In the genomic region with DNA sequence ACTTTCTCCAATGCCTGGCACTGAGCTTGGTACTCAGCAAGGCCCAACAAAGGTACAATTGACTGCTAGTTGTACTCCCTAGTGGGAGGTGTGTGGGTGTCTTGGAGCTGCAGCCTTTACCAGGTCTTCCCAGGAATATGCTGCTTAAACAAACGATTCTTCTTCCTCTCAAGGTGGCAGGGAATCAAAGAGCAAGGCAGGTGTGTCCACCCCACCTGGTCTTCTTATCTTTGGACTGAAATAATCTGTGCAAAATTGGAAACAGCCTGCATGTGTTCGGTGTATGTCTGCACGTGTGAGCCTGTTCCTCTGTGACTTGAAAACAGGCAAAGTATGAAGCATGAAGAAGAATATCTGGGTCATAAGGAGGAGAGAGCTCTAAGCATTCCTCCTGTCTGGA, we compare ENCODE assay signal across 22 cellular contexts.
DNase-seq lines count a peak whose midpoint lies in the region; ATAC-seq, FAIRE-seq and TF ChIP-seq lines count a peak whose summit lies in the region.
"Had no signal": no experiment of that assay in that cellular context is flagged by ENCODE, and none has a peak within 500 bp of the region (broad histone marks: within the 10 kb centered on the region; RNA-seq: fewer than 3 reads in every experiment).

No MANE protein-coding gene starts in this region.

- H3K36me3 ChIP-seq in HepG2 (replicated peaks in 1 of 2; ENCODE audit: control insufficient read depth in 1 of 2, insufficient read depth in 2 of 2, low read length in 2 of 2) (no peaks in the 10 kb centered on the region), right lobe of liver (no peaks in the 10 kb centered on the region), mucosa of descending colon (ENCODE audit: low read depth) (no peaks in the 10 kb centered on the region), esophagus muscularis mucosa (no peaks in the 10 kb centered on the region)
- H3K36me3 ChIP-seq: BLaER1 treated with 17β-estradiol and CSF1 and Interleukin-3, amounts not matched to agents 10 nM and 100 nM had no signal

- H3K4me1 ChIP-seq in HepG2 (ENCODE audit: insufficient read depth, low read length): peaks cover 15% of the 10 kb centered on the region
- peaks cover 0 to 11% (median 0%) of the 10 kb centered on the region in 4 donors for H3K4me1 ChIP-seq in right lobe of liver
- no peaks in the 10 kb centered on the region for H3K4me1 ChIP-seq in mucosa of descending colon (ENCODE audit: low read depth)
- H3K4me1 ChIP-seq in esophagus muscularis mucosa: peaks cover 10 to 18% (median 12%) of the 10 kb centered on the region in 4 donors
- H3K4me1 ChIP-seq: Caco-2 had no signal

- H3K9me3 ChIP-seq in HepG2 (ENCODE audit: low read length): peaks cover 12% of the 10 kb centered on the region
- no peaks in the 10 kb centered on the region for H3K9me3 ChIP-seq in right lobe of liver
- peaks cover 2% of the 10 kb centered on the region for H3K9me3 ChIP-seq in mucosa of descending colon
- H3K9me3 ChIP-seq in esophagus muscularis mucosa: peaks cover 0 to 10% (median 4%) of the 10 kb centered on the region in 4 donors
- H3K9me3 ChIP-seq: A549, Caco-2 had no signal

- CTCF ChIA-PET in HepG2 (lab: Yijun Ruan, JAX; ENCODE audit: low intra/inter-chr PET ratio, low total read pairs): no interaction called here

- no peak for TF ChIP-seq RAD21 in HepG2 (CRISPR knock-in tag; IDR thresholded peaks at IDR 0.05)

- intact Hi-C loops in HepG2 (cut with micrococcal nuclease; ENCODE audit: unreplicated experiment): no loop called here
- intact Hi-C loops in right lobe of liver (cut with DNase I): no loop called here
- intact Hi-C loops in left colon (cut with DNase I, micrococcal nuclease): no loop called here
- intact Hi-C loops in mucosa of descending colon (cut with DNase I, micrococcal nuclease): no loop called here
- intact Hi-C loops in esophagus muscularis mucosa (cut with DNase I): no loop called here

- TF ChIP-seq CTCF in HepG2 (CRISPR knock-in tag; IDR thresholded peaks at IDR 0.05) (no peak), right lobe of liver (IDR thresholded peaks at IDR 0.05) (no peak), mucosa of descending colon (IDR thresholded peaks at IDR 0.05) (no peak), esophagus muscularis mucosa (IDR thresholded peaks at IDR 0.05) (no peak)

- WGBS in HepG2 (ENCODE audit: low lambda C conversion rate): 35% methylated on average over 3 of the region's 3 CpGs
- WGBS in right lobe of liver (ENCODE audit: insufficient coverage, low coverage, low lambda C conversion rate, missing lambda C conversion rate): 64% methylated on average over 3 of the region's 3 CpGs
- WGBS in esophagus muscularis mucosa: 64% methylated on average over 3 of the region's 3 CpGs

- no peaks in the 10 kb centered on the region for H3K79me2 ChIP-seq in HepG2 (ENCODE audit: insufficient read depth, low read length)

- H3K9ac ChIP-seq in HepG2 (ENCODE audit: insufficient read depth, low read depth, low read length): no peak overlapping the region
- H3K9ac ChIP-seq: BLaER1 treated with 17β-estradiol and CSF1 and Interleukin-3, amounts not matched to agents 10 nM and 100 nM had no signal

- POLR2A ChIA-PET in HepG2 (lab: Yijun Ruan, JAX): no interaction called here

- no peak for ATAC-seq in HepG2
- no peak for ATAC-seq in right lobe of liver
- ATAC-seq in left colon: peak; percentile 79
- ATAC-seq in mucosa of descending colon: peak; percentile 83
- no peak for ATAC-seq in GM19324 (IDR thresholded peaks at IDR 0.05; ENCODE audit: low FRiP score, unreplicated experiment)
- ATAC-seq: A549; CD8-positive, alpha-beta T cell had no signal

- no peak for FAIRE-seq in HepG2 (lab: Jason Lieb, UNC)
- FAIRE-seq: A549, D721Med, G401.6, GM12891, GM19239 had no signal

- peaks cover 0 to 7% of the 10 kb centered on the region in 2 experiments; a peak in 2 of 5 replicates for H3K27me3 ChIP-seq in HepG2 (ENCODE audit: control insufficient read depth in 1 of 2, insufficient read depth in 2 of 2, low read length in 2 of 2)
- no peaks in the 10 kb centered on the region for H3K27me3 ChIP-seq in right lobe of liver
- no peaks in the 10 kb centered on the region for H3K27me3 ChIP-seq in esophagus muscularis mucosa
- H3K27me3 ChIP-seq: BLaER1 treated with 17β-estradiol and CSF1 and Interleukin-3, amounts not matched to agents 10 nM and 100 nM had no signal

- H3K27ac ChIP-seq in HepG2 (ENCODE audit: extremely low read length, insufficient read depth, low read length): no peak overlapping the region
- H3K27ac ChIP-seq in right lobe of liver: no peak overlapping the region
- H3K27ac ChIP-seq in esophagus muscularis mucosa (replicated peaks in 1 of 4): no peak overlapping the region
- H3K27ac ChIP-seq: 22Rv1; A549; BLaER1 treated with 17β-estradiol and CSF1 and Interleukin-3, amounts not matched to agents 10 nM and 100 nM; C4-2B had no signal

- H4K20me1 ChIP-seq in HepG2 (ENCODE audit: insufficient read depth, low read length): no peaks in the 10 kb centered on the region
- H4K20me1 ChIP-seq: BLaER1 treated with 17β-estradiol and CSF1 and Interleukin-3, amounts not matched to agents 10 nM and 100 nM had no signal

- no peak for TF ChIP-seq EP300 in HepG2 (IDR thresholded peaks at IDR 0.05; ENCODE audit: low read depth in 2 of 2, low read length in 2 of 2)
- TF ChIP-seq EP300 in HepG2 (CRISPR knock-in tag; IDR thresholded peaks at IDR 0.05; ENCODE audit: borderline replicate concordance): no peak
- TF ChIP-seq EP300 in esophagus muscularis mucosa (IDR thresholded peaks at IDR 0.05): no peak

- H3K4me2 ChIP-seq in HepG2 (ENCODE audit: low read depth, low read length): no peak overlapping the region
- H3K4me2 ChIP-seq: A549 had no signal

- DNase-seq in HepG2 (ENCODE audit: low spot score) (no peak), right lobe of liver (no peak), left colon (peak in 1 of 2 donors; percentile 18), mucosa of descending colon (peak in 1 of 3 donors; percentile 38), NCI-H345 (lab: John Stamatoyannopoulos, UW) (no peak), esophagus muscularis mucosa (ENCODE audit: extremely low spot score) (no peak)
- DNase-seq: AML-193; Caco-2; Calu3; CD4-positive, alpha-beta T cell; CD8-positive, alpha-beta T cell; DMS79 treated with DMSO at 0.1 percent for 48 hours; GF-D8 had no signal

- H3K4me3 ChIP-seq in HepG2 (replicated peaks in 1 of 3; ENCODE audit: insufficient read depth in 1 of 3, low read depth in 2 of 3, low read length in 3 of 3) (no peak overlapping the region), right lobe of liver (no peak overlapping the region), mucosa of descending colon (no peak overlapping the region), esophagus muscularis mucosa (no peak overlapping the region)
- H3K4me3 ChIP-seq: A549; BLaER1 treated with 17β-estradiol and CSF1 and Interleukin-3, amounts not matched to agents 10 nM and 100 nM had no signal

- no peak for TF ChIP-seq POLR2A in HepG2 (IDR thresholded peaks at IDR 0.05; ENCODE audit: insufficient read depth in 1 of 2, low read depth in 2 of 2, low read length in 2 of 2)
- TF ChIP-seq POLR2A in right lobe of liver (IDR thresholded peaks at IDR 0.05): no peak
- no peak for TF ChIP-seq POLR2A in esophagus muscularis mucosa (IDR thresholded peaks at IDR 0.05; ENCODE audit: low read depth)

- in situ Hi-C loops in HepG2 (cut with HindIII; ENCODE audit: extremely low pct_ligation_motif_present, low pct_unique_long_range_greater_than_20kb): no loop called here

- H2AFZ ChIP-seq in HepG2 (ENCODE audit: low read length): no peak overlapping the region

- BruUV-seq in HepG2 (replicated peaks; lab: Mats Ljungman, UMichigan): no TSS peak

TF ChIP-seq in HepG2, 621 proteins besides CTCF, POLR2A, EP300 and RAD21:
- TF ChIP-seq MNT (IDR thresholded peaks at IDR 0.05): peak; percentile 79
- TF ChIP-seq, protein P1, sequence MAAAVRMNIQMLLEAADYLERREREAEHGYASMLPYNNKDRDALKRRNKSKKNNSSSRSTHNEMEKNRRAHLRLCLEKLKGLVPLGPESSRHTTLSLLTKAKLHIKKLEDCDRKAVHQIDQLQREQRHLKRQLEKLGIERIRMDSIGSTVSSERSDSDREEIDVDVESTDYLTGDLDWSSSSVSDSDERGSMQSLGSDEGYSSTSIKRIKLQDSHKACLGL (CRISPR knock-in tag; IDR thresholded peaks at IDR 0.05): no peak
- TF ChIP-seq SIN3A (IDR thresholded peaks at IDR 0.05; ENCODE audit: borderline replicate concordance, low read depth, low read length): no peak

Comparison
In these comparisons a context has a peak if more than half of its experiments do, and no peak if none do; other contexts are left out.
1. ATAC-seq: peak in left colon (single experiment) and mucosa of descending colon (single experiment); none in HepG2 (single experiment), right lobe of liver (0 of 4) and GM19324 (single experiment).